ENCODE assay signal across 12 cellular contexts in genomic region chr3:66397745-66398144, GRCh38.
A peak's percentile ranks its signal among the peaks of the same experiment; 100 is the strongest.
DNase-seq lines count a peak whose midpoint lies in the region; ATAC-seq and TF ChIP-seq lines count a peak whose summit lies in the region.
"Had no signal": no experiment of that assay in that cellular context is flagged by ENCODE, and none has a peak within 500 bp of the region (broad histone marks: within the 10 kb centered on the region; RNA-seq: fewer than 3 reads in every experiment).

No MANE protein-coding gene starts in this region.

- H3K36me3 ChIP-seq in endodermal cell (ENCODE audit: control insufficient read depth, insufficient read depth, low read length) = peaks cover 91% of the 10 kb centered on the region
- H3K36me3 ChIP-seq: MG63 had no signal

- ATAC-seq in sciatic nerve = no peak
- ATAC-seq in HG03457 (IDR thresholded peaks at IDR 0.05; ENCODE audit: unreplicated experiment) = no peak
- ATAC-seq in GM18519 (IDR thresholded peaks at IDR 0.05; ENCODE audit: low FRiP score, unreplicated experiment) = no peak

- no peaks in the 10 kb centered on the region for H3K4me1 ChIP-seq in endodermal cell (ENCODE audit: control insufficient read depth, insufficient read depth, low read length)

- peaks cover 70% of the 10 kb centered on the region for H3K36me3 Mint-ChIP-seq in endodermal cell (ENCODE audit: low read depth)
- H3K36me3 Mint-ChIP-seq in activated naive CD4-positive, alpha-beta T cell treated with anti-CD3 and anti-CD28 coated beads for 36 hours (ENCODE audit: low read depth) = peaks cover 25% of the 10 kb centered on the region

- H3K27ac ChIP-seq in endodermal cell (ENCODE audit: low read depth, low read length) = peak overlapping the region; percentile 62

- H3K9me3 ChIP-seq in endodermal cell (ENCODE audit: control insufficient read depth, low read length) = no peaks in the 10 kb centered on the region
- H3K9me3 ChIP-seq: MG63 had no signal

- no peaks in the 10 kb centered on the region for H3K27me3 Mint-ChIP-seq in endodermal cell (ENCODE audit: insufficient read depth)
- no peaks in the 10 kb centered on the region for H3K27me3 Mint-ChIP-seq in activated naive CD4-positive, alpha-beta T cell treated with anti-CD3 and anti-CD28 coated beads for 36 hours (ENCODE audit: low read depth)

- DNase-seq in GM03348 (ENCODE audit: low spot score) (peak; percentile 36), NCI-H69 (lab: John Stamatoyannopoulos, UW) (peak; percentile 10), endodermal cell (peak; percentile 5), sciatic nerve (ENCODE audit: low spot score) (peak; percentile 45), OCI-M2 (lab: John Stamatoyannopoulos, UW; ENCODE audit: unreplicated experiment) (no peak)
- no peak for DNase-seq in activated naive CD4-positive, alpha-beta T cell treated with anti-CD3 and anti-CD28 coated beads for 36 hours
- DNase-seq: GOT3; MG63; NK-92 treated with Interleukin-12 subunit alpha and Interleukin-12 subunit beta, amount 100 ng/mL, for 24 hours had no signal

- no peak overlapping the region for H3K4me3 Mint-ChIP-seq in endodermal cell
- no peak overlapping the region for H3K4me3 Mint-ChIP-seq in activated naive CD4-positive, alpha-beta T cell treated with anti-CD3 and anti-CD28 coated beads for 36 hours

- intact Hi-C loops in sciatic nerve (cut with DNase I) = no loop called here
- intact Hi-C loops in activated naive CD4-positive, alpha-beta T cell treated with anti-CD3 and anti-CD28 coated beads for 36 hours (cut with micrococcal nuclease) = no loop called here

- TF ChIP-seq CTCF in endodermal cell (conservative IDR thresholded peaks at IDR 0.05) = no peak

- no peaks in the 10 kb centered on the region for H3K9me3 Mint-ChIP-seq in endodermal cell
- H3K9me3 Mint-ChIP-seq in activated naive CD4-positive, alpha-beta T cell treated with anti-CD3 and anti-CD28 coated beads for 36 hours = no peaks in the 10 kb centered on the region

- H3K4me3 ChIP-seq in endodermal cell (ENCODE audit: low read length) = no peak overlapping the region
- H3K4me3 ChIP-seq: coronary artery, MG63 had no signal

- WGBS in endodermal cell (ENCODE audit: insufficient coverage in 1 of 2, insufficient read length in 1 of 2), 2 experiments = 80 to 95% methylated on average over 1 to 2 of the region's 2 CpGs

- peaks cover 11% of the 10 kb centered on the region for H3K4me1 Mint-ChIP-seq in endodermal cell
- peaks cover 24% of the 10 kb centered on the region for H3K4me1 Mint-ChIP-seq in activated naive CD4-positive, alpha-beta T cell treated with anti-CD3 and anti-CD28 coated beads for 36 hours (ENCODE audit: low read depth)

- no peak overlapping the region for H3K9ac ChIP-seq in endodermal cell (ENCODE audit: extremely low read depth, low read length, poor library complexity, severe bottlenecking)

- CTCF ChIA-PET in activated naive CD4-positive, alpha-beta T cell treated with anti-CD3 and anti-CD28 coated beads for 36 hours (lab: Charles Lee) = interaction anchor here (0.8 to 1.4 kb wide), 4 partner anchors 10 to 244 kb away, joined by 4 to 9 read pairs (median 6); no protein-coding TSS in a partner anchor

- no peaks in the 10 kb centered on the region for H3K27me3 ChIP-seq in endodermal cell (ENCODE audit: control insufficient read depth, insufficient read depth, low read length, poor library complexity, severe bottlenecking)
- H3K27me3 ChIP-seq: MG63 had no signal

- H3K27ac Mint-ChIP-seq in endodermal cell = no peak overlapping the region
- no peak overlapping the region for H3K27ac Mint-ChIP-seq in activated naive CD4-positive, alpha-beta T cell treated with anti-CD3 and anti-CD28 coated beads for 36 hours

Comparison
In these comparisons a context has a peak if more than half of its experiments do, and no peak if none do; other contexts are left out.
1. DNase-seq: peak in GM03348 (single experiment), NCI-H69 (single experiment), endodermal cell (single experiment) and sciatic nerve (single experiment); none in OCI-M2 (single experiment) and activated naive CD4-positive, alpha-beta T cell treated with anti-CD3 and anti-CD28 coated beads for 36 hours (single experiment).